2 cellular contexts compared by ENCODE assay signal in the genomic region with DNA sequence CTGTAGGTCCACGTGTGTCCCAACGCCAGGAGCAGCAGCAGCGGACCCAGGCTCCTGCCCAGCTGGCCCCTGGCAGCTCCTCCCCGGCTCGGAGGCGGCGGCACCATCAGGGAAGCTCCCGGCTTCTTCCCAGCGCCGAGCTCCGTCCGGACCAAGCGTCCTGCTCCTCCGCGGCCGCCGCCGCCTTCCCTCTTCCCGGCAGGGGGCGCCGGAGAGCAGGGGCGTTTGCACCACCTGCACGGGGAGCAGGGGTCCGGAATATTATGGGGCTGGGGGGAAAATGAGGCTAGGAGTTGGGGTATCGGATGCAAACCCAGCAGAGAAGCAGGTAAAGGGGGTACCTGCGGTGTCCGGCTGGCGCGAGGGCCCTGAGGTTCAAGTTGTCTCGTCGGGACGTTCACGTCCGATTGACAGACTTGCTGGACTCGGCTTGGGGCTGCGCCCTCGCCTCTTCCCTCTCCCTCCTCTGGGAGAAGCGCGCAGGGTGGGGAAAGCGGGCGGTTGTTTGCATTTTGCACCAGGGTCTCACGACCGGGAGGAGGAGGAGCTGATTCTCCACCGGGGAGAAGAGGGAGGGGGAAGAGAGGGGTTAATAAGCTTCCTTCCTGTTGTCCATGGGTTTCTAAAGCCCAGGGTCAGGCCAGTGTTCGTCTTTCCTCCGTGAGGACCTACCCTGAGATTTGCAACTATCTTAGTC.
TF ChIP-seq lines count a peak whose summit lies in the region.

A gene (minus strand): TSS at position 188 of the 697 bp plus-strand sequence.

TF ChIP-seq in WTC11, 78 proteins besides CTCF, POLR2A, EP300 and RAD21 (continued from another document):
- TF ChIP-seq, protein P1, sequence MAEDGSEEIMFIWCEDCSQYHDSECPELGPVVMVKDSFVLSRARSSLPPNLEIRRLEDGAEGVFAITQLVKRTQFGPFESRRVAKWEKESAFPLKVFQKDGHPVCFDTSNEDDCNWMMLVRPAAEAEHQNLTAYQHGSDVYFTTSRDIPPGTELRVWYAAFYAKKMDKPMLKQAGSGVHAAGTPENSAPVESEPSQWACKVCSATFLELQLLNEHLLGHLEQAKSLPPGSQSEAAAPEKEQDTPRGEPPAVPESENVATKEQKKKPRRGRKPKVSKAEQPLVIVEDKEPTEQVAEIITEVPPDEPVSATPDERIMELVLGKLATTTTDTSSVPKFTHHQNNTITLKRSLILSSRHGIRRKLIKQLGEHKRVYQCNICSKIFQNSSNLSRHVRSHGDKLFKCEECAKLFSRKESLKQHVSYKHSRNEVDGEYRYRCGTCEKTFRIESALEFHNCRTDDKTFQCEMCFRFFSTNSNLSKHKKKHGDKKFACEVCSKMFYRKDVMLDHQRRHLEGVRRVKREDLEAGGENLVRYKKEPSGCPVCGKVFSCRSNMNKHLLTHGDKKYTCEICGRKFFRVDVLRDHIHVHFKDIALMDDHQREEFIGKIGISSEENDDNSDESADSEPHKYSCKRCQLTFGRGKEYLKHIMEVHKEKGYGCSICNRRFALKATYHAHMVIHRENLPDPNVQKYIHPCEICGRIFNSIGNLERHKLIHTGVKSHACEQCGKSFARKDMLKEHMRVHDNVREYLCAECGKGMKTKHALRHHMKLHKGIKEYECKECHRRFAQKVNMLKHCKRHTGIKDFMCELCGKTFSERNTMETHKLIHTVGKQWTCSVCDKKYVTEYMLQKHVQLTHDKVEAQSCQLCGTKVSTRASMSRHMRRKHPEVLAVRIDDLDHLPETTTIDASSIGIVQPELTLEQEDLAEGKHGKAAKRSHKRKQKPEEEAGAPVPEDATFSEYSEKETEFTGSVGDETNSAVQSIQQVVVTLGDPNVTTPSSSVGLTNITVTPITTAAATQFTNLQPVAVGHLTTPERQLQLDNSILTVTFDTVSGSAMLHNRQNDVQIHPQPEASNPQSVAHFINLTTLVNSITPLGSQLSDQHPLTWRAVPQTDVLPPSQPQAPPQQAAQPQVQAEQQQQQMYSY (CRISPR knock-in tag; IDR thresholded peaks at IDR 0.05) = 0 out of 2 replicates have a peak, but pooled peaks have one; percentile 17
- TF ChIP-seq ETV6 (CRISPR knock-in tag; IDR thresholded peaks at IDR 0.05) (0 out of 2 replicates have a peak, but pooled peaks have one; percentile 44), ZBTB21 (CRISPR knock-in tag; IDR thresholded peaks at IDR 0.05; ENCODE audit: borderline replicate concordance) (no peak), ELF4 (CRISPR knock-in tag; IDR thresholded peaks at IDR 0.05; ENCODE audit: low read depth) (no peak; the same call in 1 of the 2 replicates), ESRRA (CRISPR knock-in tag; IDR thresholded peaks at IDR 0.05; ENCODE audit: borderline replicate concordance) (0 out of 2 replicates have a peak, but pooled peaks have one; percentile 6), ZNF219 (CRISPR knock-in tag; IDR thresholded peaks at IDR 0.05; ENCODE audit: borderline replicate concordance) (no peak), TEAD1 (CRISPR knock-in tag; IDR thresholded peaks at IDR 0.05) (0 out of 2 replicates have a peak, but pooled peaks have one; percentile 37), OVOL2 (CRISPR knock-in tag; IDR thresholded peaks at IDR 0.05; ENCODE audit: borderline replicate concordance) (no peak), ZNF263 (CRISPR knock-in tag; IDR thresholded peaks at IDR 0.05; ENCODE audit: low read depth) (peak; percentile 45; the same call in 1 of the 2 replicates)
- TF ChIP-seq, protein P2, sequence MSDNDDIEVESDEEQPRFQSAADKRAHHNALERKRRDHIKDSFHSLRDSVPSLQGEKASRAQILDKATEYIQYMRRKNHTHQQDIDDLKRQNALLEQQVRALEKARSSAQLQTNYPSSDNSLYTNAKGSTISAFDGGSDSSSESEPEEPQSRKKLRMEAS (CRISPR knock-in tag; IDR thresholded peaks at IDR 0.05) = peak; percentile 49; the same call in 1 of the 2 replicates
- TF ChIP-seq, protein P3, sequence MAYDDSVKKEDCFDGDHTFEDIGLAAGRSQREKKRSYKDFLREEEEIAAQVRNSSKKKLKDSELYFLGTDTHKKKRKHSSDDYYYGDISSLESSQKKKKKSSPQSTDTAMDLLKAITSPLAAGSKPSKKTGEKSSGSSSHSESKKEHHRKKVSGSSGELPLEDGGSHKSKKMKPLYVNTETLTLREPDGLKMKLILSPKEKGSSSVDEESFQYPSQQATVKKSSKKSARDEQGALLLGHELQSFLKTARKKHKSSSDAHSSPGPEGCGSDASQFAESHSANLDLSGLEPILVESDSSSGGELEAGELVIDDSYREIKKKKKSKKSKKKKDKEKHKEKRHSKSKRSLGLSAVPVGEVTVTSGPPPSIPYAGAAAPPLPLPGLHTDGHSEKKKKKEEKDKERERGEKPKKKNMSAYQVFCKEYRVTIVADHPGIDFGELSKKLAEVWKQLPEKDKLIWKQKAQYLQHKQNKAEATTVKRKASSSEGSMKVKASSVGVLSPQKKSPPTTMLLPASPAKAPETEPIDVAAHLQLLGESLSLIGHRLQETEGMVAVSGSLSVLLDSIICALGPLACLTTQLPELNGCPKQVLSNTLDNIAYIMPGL (CRISPR knock-in tag; IDR thresholded peaks at IDR 0.05) = peak; percentile 98

TF ChIP-seq in neural cell, 6 proteins besides CTCF, POLR2A, EP300 and RAD21 (continued from another document):
- TF ChIP-seq MXI1 (conservative IDR thresholded peaks at IDR 0.05; ENCODE audit: poor library complexity, severe bottlenecking) = peak; percentile 26
- peak; percentile 3 for TF ChIP-seq POLR2AphosphoS5 (IDR thresholded peaks at IDR 0.05)
- TF ChIP-seq EZH2 (IDR thresholded peaks at IDR 0.05; ENCODE audit: borderline replicate concordance, insufficient read depth, low read length, poor library complexity, severe bottlenecking) = no peak
- TF ChIP-seq SMC3 (conservative IDR thresholded peaks at IDR 0.05; ENCODE audit: poor library complexity) = peak; percentile 60
